Comparison of ENCODE assay signal across 24 cellular contexts in genomic region chr4:111695677-111696076, GRCh38.
DNase-seq lines count a peak whose midpoint lies in the region; ATAC-seq, FAIRE-seq and TF ChIP-seq lines count a peak whose summit lies in the region.
"Had no signal": no experiment of that assay in that cellular context is flagged by ENCODE, and none has a peak within 500 bp of the region (broad histone marks: within the 10 kb centered on the region; RNA-seq: fewer than 3 reads in every experiment).

No MANE protein-coding gene starts in this region.

- H3K4me3 ChIP-seq in HepG2 (replicated peaks in 1 of 3; ENCODE audit: insufficient read depth in 1 of 3, low read depth in 2 of 3, low read length in 3 of 3) (no peak overlapping the region), right lobe of liver (no peak overlapping the region), SK-N-MC (no peak overlapping the region)
- H3K4me3 ChIP-seq: BLaER1, GM12878 had no signal

- TF ChIP-seq CTCF in HepG2 (CRISPR knock-in tag; IDR thresholded peaks at IDR 0.05) (no peak), right lobe of liver (IDR thresholded peaks at IDR 0.05) (no peak)

- POLR2A ChIA-PET in HepG2 (lab: Yijun Ruan, JAX): no interaction called here

- no peaks in the 10 kb centered on the region for H3K79me2 ChIP-seq in HepG2 (ENCODE audit: insufficient read depth, low read length)

- FAIRE-seq in HepG2 (lab: Jason Lieb, UNC): no peak
- FAIRE-seq: GM12878, GM12892, GM18507 had no signal

- TF ChIP-seq RAD21 in HepG2 (CRISPR knock-in tag; IDR thresholded peaks at IDR 0.05): no peak

- H3K4me1 ChIP-seq in HepG2 (ENCODE audit: insufficient read depth, low read length): no peaks in the 10 kb centered on the region
- H3K4me1 ChIP-seq in right lobe of liver: no peaks in the 10 kb centered on the region
- H3K4me1 ChIP-seq: BE2C, BLaER1 had no signal

- ATAC-seq in HepG2: no peak
- no peak for ATAC-seq in right lobe of liver
- no peak for ATAC-seq in GM21717 (IDR thresholded peaks at IDR 0.05; ENCODE audit: unreplicated experiment)
- ATAC-seq: GM12878 had no signal

- H3K9me3 ChIP-seq in HepG2 (ENCODE audit: low read length) (no peaks in the 10 kb centered on the region), right lobe of liver (no peaks in the 10 kb centered on the region), SK-N-MC (ENCODE audit: low read depth, low read length) (no peaks in the 10 kb centered on the region)
- H3K9me3 ChIP-seq: BE2C, BLaER1 had no signal

- no peaks in the 10 kb centered on the region for H4K20me1 ChIP-seq in HepG2 (ENCODE audit: insufficient read depth, low read length)
- H4K20me1 ChIP-seq: BLaER1 had no signal

- TF ChIP-seq POLR2A in HepG2 (IDR thresholded peaks at IDR 0.05; ENCODE audit: insufficient read depth in 1 of 2, low read depth in 2 of 2, low read length in 2 of 2): no peak
- no peak for TF ChIP-seq POLR2A in right lobe of liver (IDR thresholded peaks at IDR 0.05)

- H3K27ac ChIP-seq in HepG2 (ENCODE audit: extremely low read length, insufficient read depth, low read length) (no peak overlapping the region), right lobe of liver (no peak overlapping the region), SK-N-MC (peak overlapping the region; percentile 27; the same call in 1 of the 2 replicates)
- H3K27ac ChIP-seq: 22Rv1, BLaER1 had no signal

- no TSS peak for BruUV-seq in HepG2 (replicated peaks; lab: Mats Ljungman, UMichigan)

- TF ChIP-seq EP300 in HepG2 (IDR thresholded peaks at IDR 0.05; ENCODE audit: low read depth in 2 of 2, low read length in 2 of 2) (no peak), HepG2 (CRISPR knock-in tag; IDR thresholded peaks at IDR 0.05; ENCODE audit: borderline replicate concordance) (no peak)

- DNase-seq in HepG2 (ENCODE audit: low spot score) (no peak), right lobe of liver (no peak), SK-N-MC (ENCODE audit: low read depth, low spot score) (no peak), NCI-H2081 (lab: John Stamatoyannopoulos, UW) (no peak)
- DNase-seq: ACHN; BE2C; C1 segment of cervical spinal cord; CD4-positive, alpha-beta memory T cell; CD4-positive, CD25-positive, alpha-beta regulatory T cell; CD8-positive, alpha-beta memory T cell; COR-L47; DMS 273 treated with DMSO at 0.1 percent for 48 hours; DMS153; DMS53; DMS79; DND-41; EL; GDM1 had no signal

- H3K9ac ChIP-seq in HepG2 (ENCODE audit: insufficient read depth, low read depth, low read length) (no peak overlapping the region), SK-N-MC (ENCODE audit: insufficient read length) (no peak overlapping the region)
- H3K9ac ChIP-seq: BLaER1 had no signal

- H3K36me3 ChIP-seq in HepG2 (replicated peaks in 1 of 2; ENCODE audit: control insufficient read depth in 1 of 2, insufficient read depth in 2 of 2, low read length in 2 of 2) (no peaks in the 10 kb centered on the region), right lobe of liver (no peaks in the 10 kb centered on the region), SK-N-MC (ENCODE audit: insufficient read depth, low read length) (no peaks in the 10 kb centered on the region)
- H3K36me3 ChIP-seq: BE2C, BLaER1 had no signal

- H3K4me2 ChIP-seq in HepG2 (ENCODE audit: low read depth, low read length): no peak overlapping the region
- H3K4me2 ChIP-seq: BLaER1 had no signal

- intact Hi-C loops in HepG2 (cut with micrococcal nuclease; ENCODE audit: unreplicated experiment): no loop called here
- intact Hi-C loops in right lobe of liver (cut with DNase I): no loop called here

- H3K27me3 ChIP-seq in HepG2 (ENCODE audit: control insufficient read depth in 1 of 2, insufficient read depth in 2 of 2, low read length in 2 of 2) (no peaks in the 10 kb centered on the region), right lobe of liver (no peaks in the 10 kb centered on the region)
- H3K27me3 ChIP-seq: BE2C, BLaER1 had no signal

- in situ Hi-C loops in HepG2 (cut with HindIII; ENCODE audit: extremely low pct_ligation_motif_present, low pct_unique_long_range_greater_than_20kb): no loop called here

- 90% methylated on average over 2 of the region's 2 CpGs for WGBS in HepG2 (ENCODE audit: low lambda C conversion rate)
- 90% methylated on average over 2 of the region's 2 CpGs for WGBS in right lobe of liver (ENCODE audit: insufficient coverage, low coverage, low lambda C conversion rate, missing lambda C conversion rate)

- CTCF ChIA-PET in HepG2 (lab: Yijun Ruan, JAX; ENCODE audit: low intra/inter-chr PET ratio, low total read pairs): no interaction called here

- H2AFZ ChIP-seq in HepG2 (ENCODE audit: low read length): no peak overlapping the region

TF ChIP-seq in HepG2, 621 proteins besides CTCF, POLR2A, EP300 and RAD21:
- TF ChIP-seq MAFF (IDR thresholded peaks at IDR 0.05; ENCODE audit: low read depth, low read length) (peak; percentile 75), ZNF674 (CRISPR knock-in tag; IDR thresholded peaks at IDR 0.05; ENCODE audit: low read depth) (no peak), MAFK (conservative IDR thresholded peaks at IDR 0.05 in 1 of 2, IDR thresholded peaks at IDR 0.05 in 1 of 2; ENCODE audit: low read length in 2 of 2) (peak; percentile 61 to 84; a peak in 3 of 4 replicates)
